ENCODE assay signal across 8 cellular contexts in genomic region chr15:70504305-70504951, GRCh38.
DNase-seq lines count a peak whose midpoint lies in the region; ATAC-seq and TF ChIP-seq lines count a peak whose summit lies in the region.

No MANE protein-coding gene starts in this region.

- peak in 1 of 4 donors; percentile 15 for TF ChIP-seq POLR2A in esophagus squamous epithelium (IDR thresholded peaks at IDR 0.05)

- peak overlapping the region; percentile 54 to 61 (median 58) for H3K27ac ChIP-seq in esophagus squamous epithelium

- ATAC-seq in GM18520 (IDR thresholded peaks at IDR 0.05; ENCODE audit: unreplicated experiment) = peak; percentile 28
- ATAC-seq in HG02973 (IDR thresholded peaks at IDR 0.05; ENCODE audit: unreplicated experiment) = peak; percentile 44

- H3K4me3 ChIP-seq in BE2C (ENCODE audit: low read depth, low read length) (no peak overlapping the region), esophagus squamous epithelium (no peak overlapping the region)

- DNase-seq in BE2C (peak; percentile 65), RPMI7951 (ENCODE audit: low read depth) (peak; percentile 99), esophagus squamous epithelium (lab: John Stamatoyannopoulos, UW) (peak; percentile 17), renal cortical epithelial cell (ENCODE audit: low read depth) (peak; percentile 55), NCI-H146 (lab: John Stamatoyannopoulos, UW) (no peak)
- no peak for DNase-seq in effector CD4-positive, alpha-beta T cell

- H3K36me3 ChIP-seq in BE2C (no peaks in the 10 kb centered on the region), esophagus squamous epithelium (no peaks in the 10 kb centered on the region)

- H3K27me3 ChIP-seq in BE2C = no peaks in the 10 kb centered on the region
- peaks cover 0 to 12% (median 0%) of the 10 kb centered on the region in 4 donors for H3K27me3 ChIP-seq in esophagus squamous epithelium

- 29 to 50% methylated on average over 1 to 4 of the region's 9 CpGs for WGBS in esophagus squamous epithelium, 2 donors

- intact Hi-C loops in esophagus squamous epithelium (cut with DNase I) = no loop called here

- TF ChIP-seq CTCF in BE2C (IDR thresholded peaks at IDR 0.05; ENCODE audit: low read depth, low read length) (no peak), esophagus squamous epithelium (IDR thresholded peaks at IDR 0.05) (no peak)

- peaks cover 25% of the 10 kb centered on the region for H3K4me1 ChIP-seq in BE2C
- peaks cover 40 to 78% (median 41%) of the 10 kb centered on the region in 3 donors for H3K4me1 ChIP-seq in esophagus squamous epithelium

- H3K9me3 ChIP-seq in BE2C = 0 out of 2 replicates have a peak, but pooled peaks cover 5% of the 10 kb centered on the region
- peaks cover 0 to 4% (median under 1%) of the 10 kb centered on the region in 3 donors for H3K9me3 ChIP-seq in esophagus squamous epithelium

Comparison
In these comparisons a context has a peak if more than half of its experiments do, and no peak if none do; other contexts are left out.
1. DNase-seq: peak in BE2C (single experiment), RPMI7951 (single experiment), esophagus squamous epithelium (single experiment) and renal cortical epithelial cell (single experiment); none in effector CD4-positive, alpha-beta T cell (single experiment) and NCI-H146 (single experiment).